ENCODE assay signal across 40 cellular contexts in the genomic region with DNA sequence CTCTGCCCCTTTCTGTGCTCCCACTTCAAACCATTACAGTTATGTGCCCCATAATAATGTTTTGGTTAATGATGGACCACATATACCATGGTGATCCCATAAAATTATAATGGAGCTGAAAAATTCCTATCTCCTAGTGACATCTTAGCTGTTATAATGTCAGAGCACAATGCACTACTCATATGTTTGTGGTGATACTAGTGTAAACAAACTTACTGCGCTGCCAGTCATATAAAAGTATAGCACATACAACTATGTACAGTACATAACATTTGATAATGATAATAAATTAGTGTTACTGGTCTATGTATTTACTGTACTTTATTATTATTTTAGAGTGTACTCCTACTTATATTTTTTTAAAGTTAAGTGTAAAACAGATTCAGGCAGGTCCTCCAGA. TPM values are rescaled to one million over a fixed set of nuclear protein-coding genes. Genes with fewer than 3 reads are reported as not detected.
"Had no signal": no experiment of that assay in that cellular context is flagged by ENCODE, and none has a peak within 500 bp of the region (broad histone marks: within the 10 kb centered on the region; RNA-seq: fewer than 3 reads in every experiment).

No MANE protein-coding gene starts in this region.

- DNase-seq: Karpas-422, Kasumi-1, KG1, MG63, MM.1S, MV-4-11, NCI-H1048, NCI-H1092, NCI-H1092 treated with DMSO at 0.1 percent for 48 hours, NCI-H1105, NCI-H1105 treated with DMSO at 0.1 percent for 48 hours, NCI-H1417 treated with DMSO at 0.1 percent for 48 hours, NCI-H1436, NCI-H1436 treated with DMSO at 0.1 percent for 48 hours, NCI-H146, NCI-H1694, NCI-H1694 treated with DMSO at 0.1 percent for 48 hours, NCI-H187, NCI-H187 treated with DMSO at 0.1 percent for 48 hours, NCI-H1930, NCI-H2029, NCI-H2029 treated with DMSO at 0.1 percent for 48 hours, NCI-H2081, NCI-H2081 treated with DMSO at 0.1 percent for 48 hours, NCI-H2107, NCI-H2171, NCI-H2171 treated with DMSO at 0.1 percent for 48 hours, NCI-H2227 treated with DMSO at 0.1 percent for 48 hours, NCI-H226, NCI-H345, NCI-H446, NCI-H446 treated with DMSO at 0.1 percent for 48 hours, NCI-H510A, NCI-H510A treated with DMSO at 0.1 percent for 48 hours, NCI-H524 had no signal

- H3K9me3 ChIP-seq: MG63 had no signal

- H3K4me3 ChIP-seq: MG63 had no signal

- H3K27ac ChIP-seq: KMS-11 had no signal

- H3K36me3 ChIP-seq: MG63 had no signal

- H3K9ac ChIP-seq: KMS-11 had no signal

- H3K4me2 ChIP-seq: KMS-11 had no signal

RNA-seq across cellular contexts. Expression of a gene that starts 51.3 kb away (rescaled TPM):
- total RNA-seq: LHCN-M2, M059J, MCF 10A, NCI-H460 had no signal
